Comparison of ENCODE assay signal across 10 cellular contexts in genomic region chr18:3255611-3256165, GRCh38. TPM values are rescaled to one million over a fixed set of nuclear protein-coding genes. Genes with fewer than 3 reads are reported as not detected.
A peak's percentile ranks its signal among the peaks of the same experiment; 100 is the strongest.
DNase-seq lines count a peak whose midpoint lies in the region; ATAC-seq and TF ChIP-seq lines count a peak whose summit lies in the region.
"Had no signal": no experiment of that assay in that cellular context is flagged by ENCODE, and none has a peak within 500 bp of the region (broad histone marks: within the 10 kb centered on the region; RNA-seq: fewer than 3 reads in every experiment).

No MANE protein-coding gene starts in this region.

- no peaks in the 10 kb centered on the region for H3K9me3 Mint-ChIP-seq in CD8-positive, alpha-beta memory T cell

- no peak overlapping the region for H3K4me3 ChIP-seq in CD8-positive, alpha-beta memory T cell (ENCODE audit: low read length)
- H3K4me3 ChIP-seq in Karpas-422 (ENCODE audit: low read length) (no peak overlapping the region), body of pancreas (no peak overlapping the region), osteoblast (ENCODE audit: insufficient read depth, low read length) (no peak overlapping the region)
- H3K4me3 ChIP-seq: adrenal gland had no signal

- no peak overlapping the region for H2AFZ ChIP-seq in Karpas-422 (ENCODE audit: low read length)
- H2AFZ ChIP-seq in osteoblast (ENCODE audit: low read length) = no peak overlapping the region

- intact Hi-C loops in body of pancreas (cut with DNase I) = no loop called here

- no peaks in the 10 kb centered on the region for H3K9me3 ChIP-seq in CD8-positive, alpha-beta memory T cell (ENCODE audit: low read length)
- H3K9me3 ChIP-seq in Karpas-422 (ENCODE audit: low read length) (no peaks in the 10 kb centered on the region), body of pancreas (no peaks in the 10 kb centered on the region), osteoblast (ENCODE audit: low read depth, low read length) (no peaks in the 10 kb centered on the region)
- H3K9me3 ChIP-seq: adrenal gland had no signal

- TF ChIP-seq CTCF in body of pancreas (IDR thresholded peaks at IDR 0.05) = no peak
- TF ChIP-seq CTCF in osteoblast (IDR thresholded peaks at IDR 0.05; ENCODE audit: extremely low read depth, low read depth, low read length) = no peak

- H3K27ac ChIP-seq in CD8-positive, alpha-beta memory T cell (ENCODE audit: low read depth, low read length) = no peak overlapping the region
- H3K27ac ChIP-seq in Karpas-422 (ENCODE audit: low read length) (0 out of 2 replicates have a peak overlapping the region, but pooled peaks have one; percentile 49), body of pancreas (peak overlapping the region; percentile 12 to 96 (median 94)), osteoblast (ENCODE audit: low read depth, low read length) (peak overlapping the region; percentile 58)

- H3K4me1 ChIP-seq in CD8-positive, alpha-beta memory T cell (ENCODE audit: insufficient read depth, low read length) = peaks cover 95% of the 10 kb centered on the region
- peaks cover 61% of the 10 kb centered on the region for H3K4me1 ChIP-seq in Karpas-422 (ENCODE audit: low read length)
- peaks cover 69% of the 10 kb centered on the region for H3K4me1 ChIP-seq in body of pancreas
- H3K4me1 ChIP-seq in osteoblast (ENCODE audit: insufficient read depth, low read length) = peaks cover 47% of the 10 kb centered on the region

- peak overlapping the region; percentile 50 to 100 (median 80) for H3K27ac Mint-ChIP-seq in CD8-positive, alpha-beta memory T cell

- ATAC-seq in body of pancreas (no peak), GM21360 (IDR thresholded peaks at IDR 0.05; ENCODE audit: unreplicated experiment) (no peak)

- DNase-seq in CD8-positive, alpha-beta memory T cell = no peak
- DNase-seq in Karpas-422 = no peak
- DNase-seq in body of pancreas = no peak
- DNase-seq in osteoblast (ENCODE audit: insufficient read length, low spot score, missing footprints) = no peak
- DNase-seq in OCI-M1 (lab: John Stamatoyannopoulos, UW) = no peak
- DNase-seq in T-helper 9 cell = no peak
- no peak for DNase-seq in hepatic stellate cell (ENCODE audit: low spot score)
- DNase-seq: adrenal gland, NCI-H2171 had no signal

- WGBS in body of pancreas, 2 donors = 65 to 70% methylated on average over 5 of the region's 5 CpGs

- no peaks in the 10 kb centered on the region for H3K27me3 Mint-ChIP-seq in CD8-positive, alpha-beta memory T cell

- no peak overlapping the region for H3K4me2 ChIP-seq in Karpas-422 (ENCODE audit: low read depth, low read length, poor library complexity, severe bottlenecking)
- H3K4me2 ChIP-seq in osteoblast (ENCODE audit: insufficient read depth, low read length) = no peak overlapping the region

- peaks cover 57% of the 10 kb centered on the region for H3K36me3 ChIP-seq in CD8-positive, alpha-beta memory T cell (ENCODE audit: insufficient read depth, low read length)
- peaks cover 34% of the 10 kb centered on the region; the same call in 1 of the 2 replicates for H3K36me3 ChIP-seq in Karpas-422 (ENCODE audit: insufficient read depth, low read length)
- peaks cover 0 to 16% of the 10 kb centered on the region in 2 donors for H3K36me3 ChIP-seq in body of pancreas (replicated peaks in 1 of 2; ENCODE audit: insufficient read depth in 1 of 2, low read depth in 2 of 2)
- H3K36me3 ChIP-seq in osteoblast (ENCODE audit: insufficient read depth, low read length) = peaks cover 69% of the 10 kb centered on the region

- peak overlapping the region in 5 of 7 donors; percentile 10 to 65 (median 21) for H3K4me3 Mint-ChIP-seq in CD8-positive, alpha-beta memory T cell

- H3K27me3 ChIP-seq in CD8-positive, alpha-beta memory T cell (ENCODE audit: insufficient read depth, low read length, poor library complexity, severe bottlenecking) = no peaks in the 10 kb centered on the region
- no peaks in the 10 kb centered on the region for H3K27me3 ChIP-seq in Karpas-422 (ENCODE audit: low read length)
- H3K27me3 ChIP-seq in body of pancreas = no peaks in the 10 kb centered on the region
- no peaks in the 10 kb centered on the region for H3K27me3 ChIP-seq in osteoblast (ENCODE audit: insufficient read depth, low read length)
- H3K27me3 ChIP-seq: adrenal gland had no signal

- peaks cover 30% of the 10 kb centered on the region for H3K79me2 ChIP-seq in Karpas-422 (ENCODE audit: low read length)
- H3K79me2 ChIP-seq in osteoblast (ENCODE audit: insufficient read depth, low read length) = peaks cover 53% of the 10 kb centered on the region

- no peak for TF ChIP-seq POLR2A in body of pancreas (IDR thresholded peaks at IDR 0.05)

- POLR2A ChIA-PET in CD8-positive, alpha-beta memory T cell (lab: Charles Lee) = interaction anchor here (1.9 kb wide), 1 partner anchor 8 kb away, joined by 9 read pairs; the partner anchor contains the start of gene MYL12A

- H3K9ac ChIP-seq in Karpas-422 (ENCODE audit: low read length) = no peak overlapping the region

- H3K9me2 ChIP-seq in Karpas-422 (replicated peaks; ENCODE audit: insufficient read depth, low read length) = no peaks in the 10 kb centered on the region

- H3K4me1 Mint-ChIP-seq in CD8-positive, alpha-beta memory T cell = peaks cover 75 to 98% (median 96%) of the 10 kb centered on the region in 3 donors

- no peaks in the 10 kb centered on the region for H4K20me1 ChIP-seq in Karpas-422 (ENCODE audit: insufficient read depth, low read depth, low read length)
- H4K20me1 ChIP-seq in osteoblast (ENCODE audit: insufficient read depth, low read length) = peaks cover 13% of the 10 kb centered on the region

- peaks cover 24 to 69% (median 37%) of the 10 kb centered on the region in 3 donors for H3K36me3 Mint-ChIP-seq in CD8-positive, alpha-beta memory T cell

- CTCF ChIA-PET in CD8-positive, alpha-beta memory T cell (lab: Charles Lee) = interaction anchor here (2.6 kb wide), 1 partner anchor 9 kb away, joined by 17 read pairs; the partner anchor contains the start of gene MYL12A

RNA-seq across cellular contexts. Expression of gene MYL12B, which starts 6.2 kb away (rescaled TPM):
- total RNA-seq in CD8-positive, alpha-beta memory T cell = 100 to 1,000 TPM; 251 to 252 TPM
- 1,057 TPM for polyA plus RNA-seq in CD8-positive, alpha-beta memory T cell
- total RNA-seq in Karpas-422 (2014; rRNA removed; shearing (Covaris generic); ENCODE audit: low replicate concordance) = 124 and 254 TPM in 2 replicates
- total RNA-seq in body of pancreas (100 to 1,000 TPM in 1 of 2 donors, 10 to 100 TPM in 1; 84.7 to 121 TPM), osteoblast (278 and 283 TPM in 2 replicates)

RNA-seq across cellular contexts. Expression of gene MYL12A, which starts 8.1 kb away (rescaled TPM):
- 100 to 1,000 TPM; 338 to 348 TPM for total RNA-seq in CD8-positive, alpha-beta memory T cell
- 3,038 TPM for polyA plus RNA-seq in CD8-positive, alpha-beta memory T cell
- 300 and 482 TPM in 2 replicates for total RNA-seq in Karpas-422 (2014; rRNA removed; shearing (Covaris generic); ENCODE audit: low replicate concordance)
- 100 to 1,000 TPM; 102 to 174 TPM for total RNA-seq in body of pancreas
- total RNA-seq in osteoblast = 572 and 626 TPM in 2 replicates

RNA-seq across cellular contexts. Expression of gene MYOM1, which starts 35.9 kb away (rescaled TPM):
- 1 to 10 TPM in 1 of 2 experiments, under 1 TPM in 1; 0.84 to 1.2 TPM for total RNA-seq in CD8-positive, alpha-beta memory T cell
- 0.92 TPM for polyA plus RNA-seq in CD8-positive, alpha-beta memory T cell
- 0.04 TPM in 1 of 2 replicates, not detected in the other for total RNA-seq in Karpas-422 (2014; rRNA removed; shearing (Covaris generic); ENCODE audit: low replicate concordance)
- total RNA-seq in body of pancreas = 10 to 100 TPM; 10.9 to 21.8 TPM
- total RNA-seq in osteoblast = 1.5 and 1.8 TPM in 2 replicates
